Comparison of ENCODE assay signal across 1 cellular context in genomic region chr7:143878884-143879283, GRCh38.
TF ChIP-seq lines count a peak whose summit lies in the region.

No MANE protein-coding gene starts in this region.

TF ChIP-seq in GM23338, 12 proteins besides CTCF, POLR2A, EP300 and RAD21 (continued from another document):
- TF ChIP-seq, protein P1, sequence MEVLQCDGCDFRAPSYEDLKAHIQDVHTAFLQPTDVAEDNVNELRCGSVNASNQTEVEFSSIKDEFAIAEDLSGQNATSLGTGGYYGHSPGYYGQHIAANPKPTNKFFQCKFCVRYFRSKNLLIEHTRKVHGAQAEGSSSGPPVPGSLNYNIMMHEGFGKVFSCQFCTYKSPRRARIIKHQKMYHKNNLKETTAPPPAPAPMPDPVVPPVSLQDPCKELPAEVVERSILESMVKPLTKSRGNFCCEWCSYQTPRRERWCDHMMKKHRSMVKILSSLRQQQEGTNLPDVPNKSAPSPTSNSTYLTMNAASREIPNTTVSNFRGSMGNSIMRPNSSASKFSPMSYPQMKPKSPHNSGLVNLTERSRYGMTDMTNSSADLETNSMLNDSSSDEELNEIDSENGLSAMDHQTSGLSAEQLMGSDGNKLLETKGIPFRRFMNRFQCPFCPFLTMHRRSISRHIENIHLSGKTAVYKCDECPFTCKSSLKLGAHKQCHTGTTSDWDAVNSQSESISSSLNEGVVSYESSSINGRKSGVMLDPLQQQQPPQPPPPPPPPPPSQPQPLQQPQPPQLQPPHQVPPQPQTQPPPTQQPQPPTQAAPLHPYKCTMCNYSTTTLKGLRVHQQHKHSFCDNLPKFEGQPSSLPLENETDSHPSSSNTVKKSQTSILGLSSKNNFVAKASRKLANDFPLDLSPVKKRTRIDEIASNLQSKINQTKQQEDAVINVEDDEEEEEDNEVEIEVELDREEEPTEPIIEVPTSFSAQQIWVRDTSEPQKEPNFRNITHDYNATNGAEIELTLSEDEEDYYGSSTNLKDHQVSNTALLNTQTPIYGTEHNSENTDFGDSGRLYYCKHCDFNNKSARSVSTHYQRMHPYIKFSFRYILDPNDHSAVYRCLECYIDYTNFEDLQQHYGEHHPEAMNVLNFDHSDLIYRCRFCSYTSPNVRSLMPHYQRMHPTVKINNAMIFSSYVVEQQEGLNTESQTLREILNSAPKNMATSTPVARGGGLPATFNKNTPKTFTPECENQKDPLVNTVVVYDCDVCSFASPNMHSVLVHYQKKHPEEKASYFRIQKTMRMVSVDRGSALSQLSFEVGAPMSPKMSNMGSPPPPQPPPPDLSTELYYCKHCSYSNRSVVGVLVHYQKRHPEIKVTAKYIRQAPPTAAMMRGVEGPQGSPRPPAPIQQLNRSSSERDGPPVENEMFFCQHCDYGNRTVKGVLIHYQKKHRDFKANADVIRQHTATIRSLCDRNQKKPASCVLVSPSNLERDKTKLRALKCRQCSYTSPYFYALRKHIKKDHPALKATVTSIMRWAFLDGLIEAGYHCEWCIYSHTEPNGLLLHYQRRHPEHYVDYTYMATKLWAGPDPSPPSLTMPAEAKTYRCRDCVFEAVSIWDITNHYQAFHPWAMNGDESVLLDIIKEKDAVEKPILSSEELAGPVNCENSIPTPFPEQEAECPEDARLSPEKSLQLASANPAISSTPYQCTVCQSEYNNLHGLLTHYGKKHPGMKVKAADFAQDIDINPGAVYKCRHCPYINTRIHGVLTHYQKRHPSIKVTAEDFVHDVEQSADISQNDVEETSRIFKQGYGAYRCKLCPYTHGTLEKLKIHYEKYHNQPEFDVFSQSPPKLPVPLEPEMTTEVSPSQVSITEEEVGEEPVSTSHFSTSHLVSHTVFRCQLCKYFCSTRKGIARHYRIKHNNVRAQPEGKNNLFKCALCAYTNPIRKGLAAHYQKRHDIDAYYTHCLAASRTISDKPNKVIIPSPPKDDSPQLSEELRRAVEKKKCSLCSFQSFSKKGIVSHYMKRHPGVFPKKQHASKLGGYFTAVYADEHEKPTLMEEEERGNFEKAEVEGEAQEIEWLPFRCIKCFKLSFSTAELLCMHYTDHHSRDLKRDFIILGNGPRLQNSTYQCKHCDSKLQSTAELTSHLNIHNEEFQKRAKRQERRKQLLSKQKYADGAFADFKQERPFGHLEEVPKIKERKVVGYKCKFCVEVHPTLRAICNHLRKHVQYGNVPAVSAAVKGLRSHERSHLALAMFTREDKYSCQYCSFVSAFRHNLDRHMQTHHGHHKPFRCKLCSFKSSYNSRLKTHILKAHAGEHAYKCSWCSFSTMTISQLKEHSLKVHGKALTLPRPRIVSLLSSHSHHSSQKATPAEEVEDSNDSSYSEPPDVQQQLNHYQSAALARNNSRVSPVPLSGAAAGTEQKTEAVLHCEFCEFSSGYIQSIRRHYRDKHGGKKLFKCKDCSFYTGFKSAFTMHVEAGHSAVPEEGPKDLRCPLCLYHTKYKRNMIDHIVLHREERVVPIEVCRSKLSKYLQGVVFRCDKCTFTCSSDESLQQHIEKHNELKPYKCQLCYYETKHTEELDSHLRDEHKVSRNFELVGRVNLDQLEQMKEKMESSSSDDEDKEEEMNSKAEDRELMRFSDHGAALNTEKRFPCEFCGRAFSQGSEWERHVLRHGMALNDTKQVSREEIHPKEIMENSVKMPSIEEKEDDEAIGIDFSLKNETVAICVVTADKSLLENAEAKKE (CRISPR knock-in tag; IDR thresholded peaks at IDR 0.05), result no peak
- TF ChIP-seq STAT1 (IDR thresholded peaks at IDR 0.05; ENCODE audit: unreplicated experiment), result no peak
- TF ChIP-seq CREB1 (CRISPR knock-in tag; IDR thresholded peaks at IDR 0.05; ENCODE audit: low read depth), result no peak
- TF ChIP-seq EZH2phosphoT487 (IDR thresholded peaks at IDR 0.05; ENCODE audit: unreplicated experiment), result no peak
- no peak for TF ChIP-seq JUNB (IDR thresholded peaks at IDR 0.05; ENCODE audit: unreplicated experiment)
- TF ChIP-seq EZH2 (IDR thresholded peaks at IDR 0.05; ENCODE audit: low read depth, unreplicated experiment), result no peak
- no peak for TF ChIP-seq ZNF331 (CRISPR knock-in tag; IDR thresholded peaks at IDR 0.05; ENCODE audit: low read depth)
- no peak for TF ChIP-seq NANOG (IDR thresholded peaks at IDR 0.05; ENCODE audit: borderline replicate concordance)
- TF ChIP-seq POLR2AphosphoS5 (IDR thresholded peaks at IDR 0.05; ENCODE audit: low read depth), result no peak
- TF ChIP-seq, protein P2, sequence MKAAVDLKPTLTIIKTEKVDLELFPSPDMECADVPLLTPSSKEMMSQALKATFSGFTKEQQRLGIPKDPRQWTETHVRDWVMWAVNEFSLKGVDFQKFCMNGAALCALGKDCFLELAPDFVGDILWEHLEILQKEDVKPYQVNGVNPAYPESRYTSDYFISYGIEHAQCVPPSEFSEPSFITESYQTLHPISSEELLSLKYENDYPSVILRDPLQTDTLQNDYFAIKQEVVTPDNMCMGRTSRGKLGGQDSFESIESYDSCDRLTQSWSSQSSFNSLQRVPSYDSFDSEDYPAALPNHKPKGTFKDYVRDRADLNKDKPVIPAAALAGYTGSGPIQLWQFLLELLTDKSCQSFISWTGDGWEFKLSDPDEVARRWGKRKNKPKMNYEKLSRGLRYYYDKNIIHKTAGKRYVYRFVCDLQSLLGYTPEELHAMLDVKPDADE (IDR thresholded peaks at IDR 0.05), result no peak
- no peak for TF ChIP-seq ZNF114 (CRISPR knock-in tag; IDR thresholded peaks at IDR 0.05)
